ENCODE assay signal across 9 cellular contexts in the genomic region with DNA sequence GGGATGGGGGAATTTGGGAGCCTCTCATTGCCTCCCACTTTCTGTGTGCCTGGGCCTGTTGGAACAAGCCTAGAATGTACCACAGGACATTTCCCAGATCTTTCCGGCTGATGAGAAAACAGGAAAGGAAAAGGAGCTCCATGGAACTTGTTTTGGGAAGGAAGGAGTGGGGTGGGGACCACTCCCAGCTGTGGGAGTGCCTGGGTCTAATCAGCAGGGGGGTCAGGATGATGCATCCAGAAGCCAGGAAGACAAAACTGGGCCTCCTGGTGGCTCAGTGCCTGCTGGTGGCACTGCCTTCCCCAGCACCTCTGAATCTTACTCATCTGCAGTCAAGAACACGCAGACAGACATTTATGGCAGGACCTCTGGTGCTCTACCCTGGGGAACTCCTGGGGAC. TPM values are rescaled to one million over a fixed set of nuclear protein-coding genes. Genes with fewer than 3 reads are reported as not detected.
A peak's percentile ranks its signal among the peaks of the same experiment; 100 is the strongest.
DNase-seq lines count a peak whose midpoint lies in the region; ATAC-seq, FAIRE-seq and TF ChIP-seq lines count a peak whose summit lies in the region.
"Had no signal": no experiment of that assay in that cellular context is flagged by ENCODE, and none has a peak within 500 bp of the region (broad histone marks: within the 10 kb centered on the region; RNA-seq: fewer than 3 reads in every experiment).

No MANE protein-coding gene starts in this region.

- no peaks in the 10 kb centered on the region for H3F3A ChIP-seq in PC-3 (ENCODE audit: low read length, unreplicated experiment)

- peak overlapping the region; percentile 17 for H3K4me3 Mint-ChIP-seq in natural killer cell treated with Interleukin-12 subunit alpha and Interleukin-12 subunit beta and Interleukin-15 and Interleukin-18, amount 100 ng/mL, for 72 hours
- no peak overlapping the region for H3K4me3 Mint-ChIP-seq in type B pancreatic cell
- H3K4me3 Mint-ChIP-seq: stimulated activated memory B cell treated with anti-CD40 and anti-IgM and Interleukin-4, amounts not matched to agents 10 μg/mL and 1 μg/mL and 100 μg/mL, for 72 hours had no signal

- H3K9ac ChIP-seq in GM12878 (ENCODE audit: control insufficient read depth, insufficient read depth, low read length) (no peak overlapping the region), PC-3 (ENCODE audit: low read length) (no peak overlapping the region)

- no peaks in the 10 kb centered on the region for H3K9me3 Mint-ChIP-seq in natural killer cell treated with Interleukin-12 subunit alpha and Interleukin-12 subunit beta and Interleukin-15 and Interleukin-18, amount 100 ng/mL, for 72 hours
- no peaks in the 10 kb centered on the region for H3K9me3 Mint-ChIP-seq in type B pancreatic cell
- H3K9me3 Mint-ChIP-seq: stimulated activated memory B cell treated with anti-CD40 and anti-IgM and Interleukin-4, amounts not matched to agents 10 μg/mL and 1 μg/mL and 100 μg/mL, for 72 hours had no signal

- H3K9me3 ChIP-seq in GM12878 (replicated peaks; ENCODE audit: control insufficient read depth, insufficient read depth, low read length) (no peaks in the 10 kb centered on the region), PC-3 (ENCODE audit: low read length) (no peaks in the 10 kb centered on the region)
- H3K9me3 ChIP-seq: adrenal gland, mucosa of descending colon had no signal

- H4K20me1 ChIP-seq in GM12878 (ENCODE audit: control insufficient read depth, insufficient read depth) = no peaks in the 10 kb centered on the region
- H4K20me1 ChIP-seq in PC-3 (ENCODE audit: low read length) = no peaks in the 10 kb centered on the region

- H3K9me2 ChIP-seq in PC-3 (replicated peaks; ENCODE audit: low read length) = no peaks in the 10 kb centered on the region

- POLR2A ChIA-PET in GM12878 (lab: Charles Lee) = interaction anchor here (1.0 to 1.3 kb wide), 2 partner anchors 15 to 35 kb away, joined by 3 to 4 read pairs; a partner anchor contains a TSS
- POLR2A ChIA-PET in PC-3 (lab: Charles Lee; ENCODE audit: unreplicated experiment) = interaction anchor here (0.6 kb wide), 1 partner anchor 112 kb away, joined by 3 read pairs; no protein-coding TSS in a partner anchor

- WGBS in GM12878 (ENCODE audit: insufficient coverage, insufficient replicate concordance, low lambda C conversion rate, missing lambda C conversion rate) = 31% methylated on average over 2 of the region's 2 CpGs

- RAD21 ChIA-PET in GM12878 (lab: Charles Lee; ENCODE audit: unreplicated experiment) = interaction anchor here (1.2 to 1.9 kb wide), 4 partner anchors 11 to 50 kb away, joined by 3 to 5 read pairs (median 4); a partner anchor contains a TSS

- SMC1A ChIA-PET in GM12878 (lab: Charles Lee; ENCODE audit: uncharacterized antibody, unreplicated experiment) = interaction anchor here (1.0 kb wide), 1 partner anchor 9 kb away, joined by 3 read pairs; a partner anchor contains a TSS

- intact Hi-C loops in GM12878 (cut with micrococcal nuclease; ENCODE audit: unreplicated experiment) (no loop called here), PC-3 (cut with micrococcal nuclease) (no loop called here), posterior vena cava (cut with DNase I) (no loop called here)

- H3K4me2 ChIP-seq in GM12878 (ENCODE audit: control insufficient read depth, insufficient read depth) = no peak overlapping the region
- H3K4me2 ChIP-seq in PC-3 (ENCODE audit: low read length) = no peak overlapping the region

- no peaks in the 10 kb centered on the region for H3K36me3 Mint-ChIP-seq in natural killer cell treated with Interleukin-12 subunit alpha and Interleukin-12 subunit beta and Interleukin-15 and Interleukin-18, amount 100 ng/mL, for 72 hours
- no peaks in the 10 kb centered on the region for H3K36me3 Mint-ChIP-seq in type B pancreatic cell
- H3K36me3 Mint-ChIP-seq: stimulated activated memory B cell treated with anti-CD40 and anti-IgM and Interleukin-4, amounts not matched to agents 10 μg/mL and 1 μg/mL and 100 μg/mL, for 72 hours had no signal

- H3K36me3 ChIP-seq in GM12878 (ENCODE audit: control insufficient read depth in 2 of 2, insufficient read depth in 2 of 2, low read length in 1 of 2) = peaks cover 0 to 4% of the 10 kb centered on the region in 2 experiments; a peak in 2 of 4 replicates
- H3K36me3 ChIP-seq in PC-3 (ENCODE audit: low read depth, low read length) = no peaks in the 10 kb centered on the region

- ATAC-seq in GM12878 (peak; percentile 32), PC-3 (no peak; the same call in 1 of the 2 replicates)
- no peak for ATAC-seq in natural killer cell treated with Interleukin-12 subunit alpha and Interleukin-12 subunit beta and Interleukin-15 and Interleukin-18, amount 100 ng/mL, for 72 hours
- ATAC-seq: mucosa of descending colon; stimulated activated memory B cell treated with anti-CD40 and anti-IgM and Interleukin-4, amounts not matched to agents 10 μg/mL and 1 μg/mL and 100 μg/mL, for 72 hours had no signal

- H3K4me3 ChIP-seq in GM12878 = no peak overlapping the region
- H3K4me3 ChIP-seq in PC-3 (ENCODE audit: low read length) = no peak overlapping the region
- H3K4me3 ChIP-seq: adrenal gland, mucosa of descending colon had no signal

- TF ChIP-seq CTCF in GM12878 (IDR thresholded peaks at IDR 0.05 in 2 of 3, conservative IDR thresholded peaks at IDR 0.05 in 1 of 3; ENCODE audit: control insufficient read depth in 2 of 3, extremely low read depth in 1 of 3, insufficient read depth in 1 of 3, low read depth in 3 of 3, low read length in 3 of 3) = peak in 1 of 3 experiments; percentile 3; a peak in 1 of 6 replicates
- TF ChIP-seq CTCF in type B pancreatic cell (conservative IDR thresholded peaks at IDR 0.05) = no peak
- TF ChIP-seq CTCF in PC-3 (conservative IDR thresholded peaks at IDR 0.05; ENCODE audit: low read depth, low read length) = no peak

- peak overlapping the region; percentile 41 to 91 for H3K27ac Mint-ChIP-seq in natural killer cell treated with Interleukin-12 subunit alpha and Interleukin-12 subunit beta and Interleukin-15 and Interleukin-18, amount 100 ng/mL, for 72 hours
- H3K27ac Mint-ChIP-seq in type B pancreatic cell = no peak overlapping the region
- H3K27ac Mint-ChIP-seq: stimulated activated memory B cell treated with anti-CD40 and anti-IgM and Interleukin-4, amounts not matched to agents 10 μg/mL and 1 μg/mL and 100 μg/mL, for 72 hours had no signal

- H3K79me2 ChIP-seq in GM12878 (ENCODE audit: control insufficient read depth, insufficient read depth, low read length) = no peaks in the 10 kb centered on the region
- H3K79me2 ChIP-seq in PC-3 (ENCODE audit: low read length) = no peaks in the 10 kb centered on the region

- H3K27me3 ChIP-seq in GM12878 (replicated peaks in 1 of 2; ENCODE audit: control insufficient read depth in 2 of 2, insufficient read depth in 2 of 2, low read length in 1 of 2) (no peaks in the 10 kb centered on the region), PC-3 (ENCODE audit: low read length) (no peaks in the 10 kb centered on the region)
- H3K27me3 ChIP-seq: adrenal gland had no signal

- no peak for TF ChIP-seq RAD21 in GM12878 (IDR thresholded peaks at IDR 0.05; ENCODE audit: insufficient read depth, low read depth, low read length)

- no peak for TF ChIP-seq POLR2A in GM12878 (IDR thresholded peaks at IDR 0.05; ENCODE audit: low read depth, low read length)

- no peak for FAIRE-seq in GM12878 (lab: Jason Lieb, UNC)

- H3K4me1 ChIP-seq in GM12878 (ENCODE audit: control insufficient read depth, insufficient read depth, low read length) = peaks cover 12% of the 10 kb centered on the region
- no peaks in the 10 kb centered on the region for H3K4me1 ChIP-seq in PC-3 (ENCODE audit: insufficient read depth, low read length)
- H3K4me1 ChIP-seq: adrenal gland had no signal

- in situ Hi-C loops in GM12878 (cut with MboI) = no loop called here

- H3K4me1 Mint-ChIP-seq in natural killer cell treated with Interleukin-12 subunit alpha and Interleukin-12 subunit beta and Interleukin-15 and Interleukin-18, amount 100 ng/mL, for 72 hours (ENCODE audit: low read depth in 2 of 2) = peaks cover 59 to 60% of the 10 kb centered on the region in 2 donors
- H3K4me1 Mint-ChIP-seq in type B pancreatic cell (ENCODE audit: unreplicated experiment) = peaks cover 32% of the 10 kb centered on the region

- DNase-seq in HT1080 (ENCODE audit: low read depth) = peak; percentile 52
- DNase-seq in GM12878 (ENCODE audit: low read depth, low spot score) = no peak
- peak; percentile 22 for DNase-seq in natural killer cell treated with Interleukin-12 subunit alpha and Interleukin-12 subunit beta and Interleukin-15 and Interleukin-18, amount 100 ng/mL, for 72 hours (ENCODE audit: low spot score)
- DNase-seq in type B pancreatic cell (ENCODE audit: extremely low spot score, unreplicated experiment) = no peak
- no peak for DNase-seq in PC-3
- DNase-seq in posterior vena cava (ENCODE audit: low spot score) = no peak
- DNase-seq: adrenal gland, mucosa of descending colon had no signal

- CTCF ChIA-PET in GM12878 (lab: Yijun Ruan, JAX) (interaction anchor here (1.0 to 2.1 kb wide), 5 partner anchors 9 to 40 kb away, joined by 3 to 10 read pairs (median 5); a partner anchor contains a TSS), PC-3 (lab: Charles Lee) (no interaction called here)

- no peak overlapping the region for H3K27ac ChIP-seq in GM12878 (ENCODE audit: control insufficient read depth, insufficient read depth)
- H3K27ac ChIP-seq in PC-3 (ENCODE audit: low read length) = no peak overlapping the region

- TF ChIP-seq EP300 in GM12878 (IDR thresholded peaks at IDR 0.05; ENCODE audit: borderline replicate concordance in 1 of 2, control insufficient read depth in 1 of 2, low read depth in 2 of 2, low read length in 2 of 2) = no peak

- BruUV-seq in GM12878 (replicated peaks; lab: Mats Ljungman, UMichigan) (no TSS peak), PC-3 (replicated peaks; lab: Mats Ljungman, UMichigan) (no TSS peak)

- H2AFZ ChIP-seq in GM12878 (ENCODE audit: control insufficient read depth, low read depth, low read length) = no peak overlapping the region
- no peak overlapping the region for H2AFZ ChIP-seq in PC-3 (ENCODE audit: low read length)

- no peaks in the 10 kb centered on the region for H3K27me3 Mint-ChIP-seq in natural killer cell treated with Interleukin-12 subunit alpha and Interleukin-12 subunit beta and Interleukin-15 and Interleukin-18, amount 100 ng/mL, for 72 hours
- peaks cover 10% of the 10 kb centered on the region for H3K27me3 Mint-ChIP-seq in type B pancreatic cell

RNA-seq across cellular contexts. Expression of a gene that starts 2.8 kb away (rescaled TPM):
- total RNA-seq in HT1080 (2014; rRNA removed; shearing (Covaris generic)) = not detected in 2 replicates
- not detected in 2 replicates for polyA plus RNA-seq in HT1080 (2015; cell fraction: cytosol; rRNA removed)
- not detected in 2 replicates for polyA plus RNA-seq in HT1080 (2015; cell fraction: nucleus; rRNA removed)
- total RNA-seq in GM12878 (2013; cell fraction: nucleolus; rRNA removed) = 0.19 TPM in 1 of 2 replicates, not detected in the other
- total RNA-seq in GM12878 (2014; rRNA removed) = 0.05 TPM in 1 of 2 replicates, not detected in the other
- total RNA-seq in GM12878 (2014; rRNA removed; fragmentation: Illumina TruSeq; extraction: Trizol) = 0.04 TPM in 1 of 2 replicates, not detected in the other
- not detected in 2 replicates for total RNA-seq in GM12878 (2021)
- polyA plus RNA-seq in GM12878 (2011; ENCODE audit: low read depth) = not detected
- polyA plus RNA-seq in GM12878 (2011; rRNA removed) = not detected in 2 replicates
- polyA plus RNA-seq in GM12878 (2011; cell fraction: cytosol; rRNA removed) = not detected in 2 replicates
- polyA plus RNA-seq in GM12878 (2011; cell fraction: nucleus; rRNA removed) = not detected in 2 replicates
- not detected in 2 replicates for polyA plus RNA-seq in GM12878 (2012)
- polyA plus RNA-seq in GM12878 (2014; fragmentation: Illumina TruSeq; extraction: Trizol) = 0.03 TPM in 1 of 2 replicates, not detected in the other
- polyA plus RNA-seq in GM12878 (2014; fragmentation: Nextera tagmentation; extraction: Ambion mirVana) = under 1 TPM in 1 of 2 experiments, not detected in 1; 0.09 TPM
- 0.04 TPM in 1 of 2 replicates, not detected in the other for polyA plus RNA-seq in GM12878 (2014; rRNA removed)
- polyA plus RNA-seq in GM12878 (2016; fragmentation: Nextera tagmentation; extraction: Ambion mirVana) = under 1 TPM; 0.12 to 0.25 TPM
- not detected in 2 replicates for polyA minus RNA-seq in GM12878 (2011; rRNA and poly(A)+ RNA removed)
- not detected in 2 replicates for polyA minus RNA-seq in GM12878 (2011; cell fraction: cytosol; rRNA and poly(A)+ RNA removed)
- polyA minus RNA-seq in GM12878 (2011; cell fraction: nucleus; rRNA and poly(A)+ RNA removed) = not detected in 2 replicates
- total RNA-seq in natural killer cell treated with Interleukin-12 subunit alpha and Interleukin-12 subunit beta and Interleukin-15 and Interleukin-18, amount 100 ng/mL, for 72 hours = not detected
- total RNA-seq in type B pancreatic cell (ENCODE audit: low replicate concordance) = not detected in 2 replicates
- total RNA-seq in PC-3 (2014; rRNA removed) = not detected in 2 replicates
- total RNA-seq in posterior vena cava = not detected
- total RNA-seq: adrenal gland had no signal
- polyA plus RNA-seq: adrenal gland had no signal

RNA-seq across cellular contexts. Expression of a gene that starts 9.0 kb away (rescaled TPM):
- 38.7 and 55.8 TPM in 2 replicates for total RNA-seq in HT1080 (2014; rRNA removed; shearing (Covaris generic))
- polyA plus RNA-seq in HT1080 (2015; cell fraction: cytosol; rRNA removed) = 60.9 and 62.1 TPM in 2 replicates
- polyA plus RNA-seq in HT1080 (2015; cell fraction: nucleus; rRNA removed) = 133 and 146 TPM in 2 replicates
- total RNA-seq in GM12878 (2013; cell fraction: nucleolus; rRNA removed) = 30.9 and 35.8 TPM in 2 replicates
- 43.8 and 48.5 TPM in 2 replicates for total RNA-seq in GM12878 (2014; rRNA removed)
- 16.5 and 17.1 TPM in 2 replicates for total RNA-seq in GM12878 (2014; rRNA removed; fragmentation: Illumina TruSeq; extraction: Trizol)
- 49.6 and 53.3 TPM in 2 replicates for total RNA-seq in GM12878 (2021)
- polyA plus RNA-seq in GM12878 (2011; ENCODE audit: low read depth) = 10.5 TPM
- polyA plus RNA-seq in GM12878 (2011; rRNA removed) = 8.3 and 20.2 TPM in 2 replicates
- 22.6 and 29.8 TPM in 2 replicates for polyA plus RNA-seq in GM12878 (2011; cell fraction: cytosol; rRNA removed)
- polyA plus RNA-seq in GM12878 (2011; cell fraction: nucleus; rRNA removed) = 62.4 and 77.1 TPM in 2 replicates
- 14.5 and 19.3 TPM in 2 replicates for polyA plus RNA-seq in GM12878 (2012)
- 27.7 and 34.1 TPM in 2 replicates for polyA plus RNA-seq in GM12878 (2014; fragmentation: Illumina TruSeq; extraction: Trizol)
- 10 to 100 TPM; 10.1 to 12.1 TPM for polyA plus RNA-seq in GM12878 (2014; fragmentation: Nextera tagmentation; extraction: Ambion mirVana)
- polyA plus RNA-seq in GM12878 (2014; rRNA removed) = 47.9 and 59.8 TPM in 2 replicates
- polyA plus RNA-seq in GM12878 (2016; fragmentation: Nextera tagmentation; extraction: Ambion mirVana) = 10 to 100 TPM; 49.3 to 56.1 TPM
- 15.2 and 25.7 TPM in 2 replicates for polyA minus RNA-seq in GM12878 (2011; rRNA and poly(A)+ RNA removed)
- 11.6 and 16.9 TPM in 2 replicates for polyA minus RNA-seq in GM12878 (2011; cell fraction: cytosol; rRNA and poly(A)+ RNA removed)
- 17.8 and 22.0 TPM in 2 replicates for polyA minus RNA-seq in GM12878 (2011; cell fraction: nucleus; rRNA and poly(A)+ RNA removed)
- total RNA-seq in natural killer cell treated with Interleukin-12 subunit alpha and Interleukin-12 subunit beta and Interleukin-15 and Interleukin-18, amount 100 ng/mL, for 72 hours = 100 to 1,000 TPM; 138 to 156 TPM
- 4.1 and 7.7 TPM in 2 replicates for total RNA-seq in type B pancreatic cell (ENCODE audit: low replicate concordance)
- 6.5 and 12.6 TPM in 2 replicates for total RNA-seq in PC-3 (2014; rRNA removed)
- total RNA-seq in posterior vena cava = 100 to 1,000 TPM in 1 of 2 donors, 10 to 100 TPM in 1; 91.5 to 101 TPM

RNA-seq across cellular contexts. Expression of a gene that starts 11.0 kb away (rescaled TPM):
- total RNA-seq in HT1080 (2014; rRNA removed; shearing (Covaris generic)) = 53.3 and 67.7 TPM in 2 replicates
- 54.9 and 60.3 TPM in 2 replicates for polyA plus RNA-seq in HT1080 (2015; cell fraction: cytosol; rRNA removed)
- polyA plus RNA-seq in HT1080 (2015; cell fraction: nucleus; rRNA removed) = 22.4 and 27.3 TPM in 2 replicates
- total RNA-seq in GM12878 (2013; cell fraction: nucleolus; rRNA removed) = not detected in 2 replicates
- total RNA-seq in GM12878 (2014; rRNA removed) = not detected in 2 replicates
- 0.22 TPM in 1 of 2 replicates, not detected in the other for total RNA-seq in GM12878 (2014; rRNA removed; fragmentation: Illumina TruSeq; extraction: Trizol)
- total RNA-seq in GM12878 (2021) = 0.36 TPM in 1 of 2 replicates, not detected in the other
- not detected for polyA plus RNA-seq in GM12878 (2011; ENCODE audit: low read depth)
- polyA plus RNA-seq in GM12878 (2011; rRNA removed) = 0.12 and 0.15 TPM in 2 replicates
- polyA plus RNA-seq in GM12878 (2011; cell fraction: cytosol; rRNA removed) = 0.18 and 0.30 TPM in 2 replicates
- 0.22 and 0.37 TPM in 2 replicates for polyA plus RNA-seq in GM12878 (2011; cell fraction: nucleus; rRNA removed)
- not detected in 2 replicates for polyA plus RNA-seq in GM12878 (2012)
- 0.19 and 0.25 TPM in 2 replicates for polyA plus RNA-seq in GM12878 (2014; fragmentation: Illumina TruSeq; extraction: Trizol)
- under 1 TPM; 0.23 to 0.35 TPM for polyA plus RNA-seq in GM12878 (2014; fragmentation: Nextera tagmentation; extraction: Ambion mirVana)
- 0.30 TPM in 1 of 2 replicates, not detected in the other for polyA plus RNA-seq in GM12878 (2014; rRNA removed)
- under 1 TPM in 1 of 2 experiments, not detected in 1; 0.83 TPM for polyA plus RNA-seq in GM12878 (2016; fragmentation: Nextera tagmentation; extraction: Ambion mirVana)
- not detected in 2 replicates for polyA minus RNA-seq in GM12878 (2011; rRNA and poly(A)+ RNA removed)
- not detected in 2 replicates for polyA minus RNA-seq in GM12878 (2011; cell fraction: cytosol; rRNA and poly(A)+ RNA removed)
- polyA minus RNA-seq in GM12878 (2011; cell fraction: nucleus; rRNA and poly(A)+ RNA removed) = not detected in 2 replicates
- total RNA-seq in natural killer cell treated with Interleukin-12 subunit alpha and Interleukin-12 subunit beta and Interleukin-15 and Interleukin-18, amount 100 ng/mL, for 72 hours = not detected
- total RNA-seq in type B pancreatic cell (ENCODE audit: low replicate concordance) = not detected in 2 replicates
- 0.36 TPM in 1 of 2 replicates, not detected in the other for total RNA-seq in PC-3 (2014; rRNA removed)
- total RNA-seq in posterior vena cava = 10 to 100 TPM; 39.7 to 46.6 TPM

RNA-seq across cellular contexts. Expression of a gene that starts 34.2 kb away (rescaled TPM):
- total RNA-seq in HT1080 (2014; rRNA removed; shearing (Covaris generic)) = 5.1 and 11.9 TPM in 2 replicates
- 12.7 and 17.5 TPM in 2 replicates for polyA plus RNA-seq in HT1080 (2015; cell fraction: cytosol; rRNA removed)
- polyA plus RNA-seq in HT1080 (2015; cell fraction: nucleus; rRNA removed) = 14.0 and 16.5 TPM in 2 replicates
- 9.8 and 13.1 TPM in 2 replicates for total RNA-seq in GM12878 (2013; cell fraction: nucleolus; rRNA removed)
- total RNA-seq in GM12878 (2014; rRNA removed) (5.3 and 6.4 TPM in 2 replicates), GM12878 (2014; rRNA removed; fragmentation: Illumina TruSeq; extraction: Trizol) (10.6 and 10.8 TPM in 2 replicates), GM12878 (2021) (16.9 and 19.7 TPM in 2 replicates), type B pancreatic cell (ENCODE audit: low replicate concordance) (9.4 and 25.8 TPM in 2 replicates), PC-3 (2014; rRNA removed) (3.2 and 4.4 TPM in 2 replicates), posterior vena cava (10 to 100 TPM; 13.3 to 18.8 TPM)
- polyA plus RNA-seq in GM12878 (2011; ENCODE audit: low read depth) = 7.0 TPM
- polyA plus RNA-seq in GM12878 (2011; rRNA removed) (21.0 and 34.0 TPM in 2 replicates), GM12878 (2014; fragmentation: Illumina TruSeq; extraction: Trizol) (17.5 and 22.6 TPM in 2 replicates), GM12878 (2014; fragmentation: Nextera tagmentation; extraction: Ambion mirVana) (10 to 100 TPM; 20.5 to 26.7 TPM), GM12878 (2014; rRNA removed) (5.3 and 10.1 TPM in 2 replicates), GM12878 (2016; fragmentation: Nextera tagmentation; extraction: Ambion mirVana) (10 to 100 TPM; 16.7 to 18.0 TPM)
- 5.6 and 8.9 TPM in 2 replicates for polyA plus RNA-seq in GM12878 (2011; cell fraction: cytosol; rRNA removed)
- polyA plus RNA-seq in GM12878 (2011; cell fraction: nucleus; rRNA removed) = 4.0 and 5.5 TPM in 2 replicates
- 12.4 and 17.4 TPM in 2 replicates for polyA plus RNA-seq in GM12878 (2012)
- 6.6 and 10.5 TPM in 2 replicates for polyA minus RNA-seq in GM12878 (2011; rRNA and poly(A)+ RNA removed)
- 3.2 and 7.4 TPM in 2 replicates for polyA minus RNA-seq in GM12878 (2011; cell fraction: cytosol; rRNA and poly(A)+ RNA removed)
- 2.2 and 2.9 TPM in 2 replicates for polyA minus RNA-seq in GM12878 (2011; cell fraction: nucleus; rRNA and poly(A)+ RNA removed)
- 10 to 100 TPM; 11.9 to 12.6 TPM for total RNA-seq in natural killer cell treated with Interleukin-12 subunit alpha and Interleukin-12 subunit beta and Interleukin-15 and Interleukin-18, amount 100 ng/mL, for 72 hours

Comparison
In these comparisons a context has a peak if more than half of its experiments do, and no peak if none do; other contexts are left out.
1. DNase-seq: peak in HT1080 (single experiment) and natural killer cell treated with Interleukin-12 subunit alpha and Interleukin-12 subunit beta and Interleukin-15 and Interleukin-18, amount 100 ng/mL, for 72 hours (single experiment); none in GM12878 (single experiment), type B pancreatic cell (single experiment), PC-3 (single experiment) and posterior vena cava (single experiment).
2. RNA of a gene that starts 11.0 kb away (total RNA-seq): 53.3 to 67.7 TPM in HT1080 and 39.7 to 46.6 TPM in posterior vena cava; 0.36 TPM in PC-3, 0.22 to 0.36 TPM in GM12878, not detected in natural killer cell treated with Interleukin-12 subunit alpha and Interleukin-12 subunit beta and Interleukin-15 and Interleukin-18, amount 100 ng/mL, for 72 hours and not detected in type B pancreatic cell; every median in the first group is over 10 times any median in the second.